20 cellular contexts compared by ENCODE assay signal in the genomic region with DNA sequence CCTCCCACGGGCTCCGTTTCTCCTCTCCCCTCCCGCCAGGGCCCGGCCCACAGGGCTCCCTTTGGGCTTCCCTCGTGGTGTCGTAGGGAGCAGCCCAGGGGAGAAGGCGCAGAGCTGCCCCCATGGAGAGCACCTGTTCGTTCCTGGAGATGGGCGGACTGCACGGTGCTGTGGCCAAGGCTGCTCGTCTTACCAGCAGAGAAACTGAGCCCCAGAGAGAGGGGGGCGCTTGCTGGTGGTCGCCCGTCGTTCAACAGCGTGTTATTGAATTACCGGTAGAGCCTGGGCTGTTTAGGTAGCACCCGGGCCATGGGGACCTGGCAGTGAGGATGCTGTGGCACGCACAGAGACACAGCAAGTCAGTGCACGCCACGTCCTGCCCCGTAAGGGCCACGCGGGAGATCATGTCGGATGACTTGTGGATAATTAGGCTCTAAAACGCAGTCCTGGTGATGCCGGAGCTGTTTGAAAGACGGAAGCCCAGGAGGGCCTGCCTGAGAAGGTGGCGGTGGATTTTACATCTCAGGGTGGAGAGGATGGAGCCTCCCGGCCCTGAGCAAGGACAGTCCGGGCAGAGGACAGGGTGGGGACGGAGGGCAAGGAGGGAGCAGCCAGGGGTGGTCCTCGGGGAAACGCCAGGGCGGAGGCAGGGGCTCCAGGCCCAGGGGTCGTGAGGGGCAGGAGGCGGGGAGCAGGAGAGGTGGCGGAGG.
DNase-seq lines count a peak whose midpoint lies in the region; ATAC-seq and TF ChIP-seq lines count a peak whose summit lies in the region.
"Had no signal": no experiment of that assay in that cellular context is flagged by ENCODE, and none has a peak within 500 bp of the region (broad histone marks: within the 10 kb centered on the region; RNA-seq: fewer than 3 reads in every experiment).

No MANE protein-coding gene starts in this region.

- no peak for TF ChIP-seq CTCF in DND-41 (IDR thresholded peaks at IDR 0.05; ENCODE audit: borderline replicate concordance, extremely low read depth, low read length, poor library complexity, severe bottlenecking)
- TF ChIP-seq CTCF in left lung (IDR thresholded peaks at IDR 0.05), result no peak
- TF ChIP-seq CTCF in GM10266 (IDR thresholded peaks at IDR 0.05; ENCODE audit: control insufficient read depth, insufficient read depth, low read depth, missing control alignments), result no peak

- DNase-seq in DND-41, result peak; percentile 1
- peak; percentile 12 for DNase-seq in activated CD8-positive, alpha-beta memory T cell treated with anti-CD3 and anti-CD28 coated beads, Interleukin-2, amount 50 U/mL, for 4 hours
- peak; percentile 18 to 76 for DNase-seq in left lung
- no peak for DNase-seq in stimulated activated effector memory CD8-positive, alpha-beta T cell treated with anti-CD3 and anti-CD28 coated beads, Interleukin-12 subunit alpha, Interleukin-12 subunit beta, amount 100 ng/mL, for 72 hours (ENCODE audit: low spot score in 2 of 2)
- no peak for DNase-seq in GM10266 (ENCODE audit: extremely low spot score)
- DNase-seq: activated naive CD4-positive, alpha-beta T cell; cerebellar nuclear complex; EL; midbrain; NCI-H526 treated with DMSO at 0.1 percent for 48 hours; retina had no signal

- H3K36me3 ChIP-seq in DND-41 (ENCODE audit: insufficient read depth, low read length) (no peaks in the 10 kb centered on the region), left lung (peaks cover 0 to 22% of the 10 kb centered on the region in 2 donors)
- H3K36me3 ChIP-seq: ascending aorta, HAP-1, SJSA1 had no signal

- H3K9me3 ChIP-seq in DND-41 (ENCODE audit: insufficient read depth, low read length, severe bottlenecking) (no peaks in the 10 kb centered on the region), left lung (no peaks in the 10 kb centered on the region)
- H3K9me3 ChIP-seq: ascending aorta, Caco-2, HAP-1, SJSA1 had no signal

- ATAC-seq in DND-41 (ENCODE audit: insufficient read depth, low read depth) (no peak), left lung (no peak), HG03442 (IDR thresholded peaks at IDR 0.05; ENCODE audit: unreplicated experiment) (no peak), GM18873 (IDR thresholded peaks at IDR 0.05; ENCODE audit: low FRiP score, unreplicated experiment) (no peak)
- no peak for ATAC-seq in stimulated activated effector memory CD8-positive, alpha-beta T cell treated with anti-CD3 and anti-CD28 coated beads, Interleukin-12 subunit alpha, Interleukin-12 subunit beta, amount 100 ng/mL, for 72 hours
- no peak for ATAC-seq in activated T-helper 17 cell treated with anti-CD3 and anti-CD28 coated beads, Interleukin-2, amount 50 U/mL, for 72 hours (replicated peaks)

- intact Hi-C loops in left lung (cut with DNase I), result no loop called here

- H3K9me3 Mint-ChIP-seq in stimulated activated effector memory CD8-positive, alpha-beta T cell treated with anti-CD3 and anti-CD28 coated beads, Interleukin-12 subunit alpha, Interleukin-12 subunit beta, amount 100 ng/mL, for 72 hours, result no peaks in the 10 kb centered on the region
- H3K9me3 Mint-ChIP-seq in activated T-helper 17 cell treated with anti-CD3 and anti-CD28 coated beads, Interleukin-2, amount 50 U/mL, for 72 hours, result no peaks in the 10 kb centered on the region
- H3K9me3 Mint-ChIP-seq: neural crest cell had no signal

- no peak overlapping the region for H2AFZ ChIP-seq in DND-41 (ENCODE audit: low read depth, low read length)

- H4K20me1 ChIP-seq in DND-41 (ENCODE audit: insufficient read depth, low read length), result no peaks in the 10 kb centered on the region; the same call in none of the 2 replicates

- no peak overlapping the region for H3K4me3 Mint-ChIP-seq in stimulated activated effector memory CD8-positive, alpha-beta T cell treated with anti-CD3 and anti-CD28 coated beads, Interleukin-12 subunit alpha, Interleukin-12 subunit beta, amount 100 ng/mL, for 72 hours
- no peak overlapping the region for H3K4me3 Mint-ChIP-seq in activated T-helper 17 cell treated with anti-CD3 and anti-CD28 coated beads, Interleukin-2, amount 50 U/mL, for 72 hours
- H3K4me3 Mint-ChIP-seq: neural crest cell had no signal

- peak overlapping the region; percentile 74 for H3K27ac Mint-ChIP-seq in stimulated activated effector memory CD8-positive, alpha-beta T cell treated with anti-CD3 and anti-CD28 coated beads, Interleukin-12 subunit alpha, Interleukin-12 subunit beta, amount 100 ng/mL, for 72 hours
- no peak overlapping the region for H3K27ac Mint-ChIP-seq in activated T-helper 17 cell treated with anti-CD3 and anti-CD28 coated beads, Interleukin-2, amount 50 U/mL, for 72 hours

- H3K4me3 ChIP-seq in DND-41 (ENCODE audit: low read depth in 1 of 2, low read length in 2 of 2), result no peak overlapping the region
- H3K4me3 ChIP-seq in left lung, result no peak overlapping the region
- H3K4me3 ChIP-seq: ascending aorta, HAP-1, SJSA1 had no signal

- 0 out of 2 replicates have a peak, but pooled peaks cover 3% of the 10 kb centered on the region for H3K4me1 ChIP-seq in DND-41 (ENCODE audit: insufficient read depth, low read length)
- peaks cover 0 to under 1% of the 10 kb centered on the region in 2 donors for H3K4me1 ChIP-seq in left lung
- H3K4me1 ChIP-seq: ascending aorta, HAP-1, SJSA1 had no signal

- H3K4me2 ChIP-seq in DND-41 (ENCODE audit: insufficient read depth, low read length), result no peak overlapping the region

- H3K79me2 ChIP-seq in DND-41 (ENCODE audit: insufficient read depth, low read length), result no peaks in the 10 kb centered on the region

- H3K4me1 Mint-ChIP-seq in stimulated activated effector memory CD8-positive, alpha-beta T cell treated with anti-CD3 and anti-CD28 coated beads, Interleukin-12 subunit alpha, Interleukin-12 subunit beta, amount 100 ng/mL, for 72 hours, result peaks cover 25% of the 10 kb centered on the region
- peaks cover 16% of the 10 kb centered on the region for H3K4me1 Mint-ChIP-seq in activated T-helper 17 cell treated with anti-CD3 and anti-CD28 coated beads, Interleukin-2, amount 50 U/mL, for 72 hours

- H3K27me3 ChIP-seq in DND-41 (ENCODE audit: insufficient read depth, low read length, poor library complexity) (peaks cover 3% of the 10 kb centered on the region), left lung (no peaks in the 10 kb centered on the region)
- H3K27me3 ChIP-seq: ascending aorta, SJSA1 had no signal

- no peak overlapping the region for H3K9ac ChIP-seq in DND-41 (ENCODE audit: low read depth, low read length)

- peaks cover 10% of the 10 kb centered on the region for H3K36me3 Mint-ChIP-seq in stimulated activated effector memory CD8-positive, alpha-beta T cell treated with anti-CD3 and anti-CD28 coated beads, Interleukin-12 subunit alpha, Interleukin-12 subunit beta, amount 100 ng/mL, for 72 hours
- H3K36me3 Mint-ChIP-seq in activated T-helper 17 cell treated with anti-CD3 and anti-CD28 coated beads, Interleukin-2, amount 50 U/mL, for 72 hours (ENCODE audit: low read depth), result no peaks in the 10 kb centered on the region

- H3K27ac ChIP-seq in DND-41 (ENCODE audit: low read length) (no peak overlapping the region), left lung (no peak overlapping the region)
- H3K27ac ChIP-seq: ascending aorta, HL-60, SJSA1 had no signal

- no peaks in the 10 kb centered on the region for H3K27me3 Mint-ChIP-seq in activated T-helper 17 cell treated with anti-CD3 and anti-CD28 coated beads, Interleukin-2, amount 50 U/mL, for 72 hours

Comparison
In these comparisons a context has a peak if more than half of its experiments do, and no peak if none do; other contexts are left out.
1. DNase-seq: peak in DND-41 (single experiment), activated CD8-positive, alpha-beta memory T cell treated with anti-CD3 and anti-CD28 coated beads, Interleukin-2, amount 50 U/mL, for 4 hours (single experiment) and left lung (2 of 2); none in stimulated activated effector memory CD8-positive, alpha-beta T cell treated with anti-CD3 and anti-CD28 coated beads, Interleukin-12 subunit alpha, Interleukin-12 subunit beta, amount 100 ng/mL, for 72 hours (0 of 2) and GM10266 (single experiment).